ENCODE assay signal across 8 cellular contexts in genomic region chr12:54207539-54208267, GRCh38. TPM values are rescaled to one million over a fixed set of nuclear protein-coding genes. Genes with fewer than 3 reads are reported as not detected.
DNase-seq lines count a peak whose midpoint lies in the region; ATAC-seq and TF ChIP-seq lines count a peak whose summit lies in the region.

No MANE protein-coding gene starts in this region.

- H3K4me1 Mint-ChIP-seq in activated CD4-positive, alpha-beta memory T cell treated with anti-CD3 and anti-CD28 coated beads for 36 hours (ENCODE audit: low read depth) = no peaks in the 10 kb centered on the region

- H3K27ac ChIP-seq in effector memory CD4-positive, alpha-beta T cell (ENCODE audit: insufficient read depth, low read length, poor library complexity, severe bottlenecking) = no peak overlapping the region

- no peaks in the 10 kb centered on the region for H3K36me3 Mint-ChIP-seq in activated CD4-positive, alpha-beta memory T cell treated with anti-CD3 and anti-CD28 coated beads for 36 hours

- TF ChIP-seq CTCF in GM10248 (IDR thresholded peaks at IDR 0.05; ENCODE audit: control extremely low read depth, extremely low read depth, low read depth, missing control alignments) = peak; percentile 99

- H3K4me1 ChIP-seq in effector memory CD4-positive, alpha-beta T cell (ENCODE audit: control insufficient read depth, insufficient read depth, low read length, poor library complexity, severe bottlenecking) = no peaks in the 10 kb centered on the region

- H3K27ac Mint-ChIP-seq in activated CD4-positive, alpha-beta memory T cell treated with anti-CD3 and anti-CD28 coated beads for 36 hours = no peak overlapping the region

- H3K36me3 ChIP-seq in effector memory CD4-positive, alpha-beta T cell (ENCODE audit: control insufficient read depth, insufficient read depth, low read length) = no peaks in the 10 kb centered on the region

- H3K9me3 ChIP-seq in effector memory CD4-positive, alpha-beta T cell (ENCODE audit: control insufficient read depth, low read length) = no peaks in the 10 kb centered on the region

- no peak overlapping the region for H3K4me3 Mint-ChIP-seq in activated CD4-positive, alpha-beta memory T cell treated with anti-CD3 and anti-CD28 coated beads for 36 hours

- H3K27me3 Mint-ChIP-seq in activated CD4-positive, alpha-beta memory T cell treated with anti-CD3 and anti-CD28 coated beads for 36 hours = peaks cover 19% of the 10 kb centered on the region

- ATAC-seq in HG02678 (IDR thresholded peaks at IDR 0.05; ENCODE audit: unreplicated experiment) (peak; percentile 85), GM18520 (IDR thresholded peaks at IDR 0.05; ENCODE audit: unreplicated experiment) (no peak)

- H3K4me3 ChIP-seq in effector memory CD4-positive, alpha-beta T cell (ENCODE audit: insufficient read depth, low read depth, low read length, poor library complexity, severe bottlenecking) = no peak overlapping the region

- DNase-seq in GM10248 (ENCODE audit: extremely low spot score) (peak; percentile 84), NCI-H460 (ENCODE audit: extremely low read depth, low read depth) (peak; percentile 71), mucosa of gallbladder (ENCODE audit: low spot score) (peak; percentile 55)
- peak; percentile 86 for DNase-seq in activated CD4-positive, alpha-beta memory T cell treated with anti-CD3 and anti-CD28 coated beads for 36 hours
- DNase-seq in effector memory CD4-positive, alpha-beta T cell = peak; percentile 49 to 65 (median 55)
- DNase-seq in stimulated activated CD8-positive, alpha-beta memory T cell treated with anti-CD3 and anti-CD28 coated beads, Interleukin-7, amount 100 ng/mL, for 48 hours (ENCODE audit: extremely low read depth in 1 of 2, low read depth in 1 of 2) = peak; percentile 52 to 56

- H3K9me3 Mint-ChIP-seq in activated CD4-positive, alpha-beta memory T cell treated with anti-CD3 and anti-CD28 coated beads for 36 hours = no peaks in the 10 kb centered on the region

- intact Hi-C loops in activated CD4-positive, alpha-beta memory T cell treated with anti-CD3 and anti-CD28 coated beads for 36 hours (cut with micrococcal nuclease) = no loop called here

- CTCF ChIA-PET in GM10248 (lab: Yijun Ruan, JAX) = interaction anchor here (0.6 to 7.9 kb wide), 51 partner anchors 8 to 491 kb away, joined by 3 to 139 read pairs (median 6); partner anchors contain the start of genes COPZ1, HOXC10, HOXC11 and HOXC4
- CTCF ChIA-PET in activated CD4-positive, alpha-beta memory T cell treated with anti-CD3 and anti-CD28 coated beads for 36 hours (lab: Charles Lee) = interaction anchor here (0.6 to 6.8 kb wide), 44 partner anchors 8 to 460 kb away, joined by 3 to 104 read pairs (median 4); partner anchors contain the start of genes COPZ1, HOXC10, HOXC4 and HOXC5

- POLR2A ChIA-PET in GM10248 (lab: Yijun Ruan, JAX) = no interaction called here
- POLR2A ChIA-PET in activated CD4-positive, alpha-beta memory T cell treated with anti-CD3 and anti-CD28 coated beads for 36 hours (lab: Charles Lee) = no interaction called here

- no peaks in the 10 kb centered on the region for H3K27me3 ChIP-seq in effector memory CD4-positive, alpha-beta T cell (replicated peaks; ENCODE audit: control insufficient read depth, insufficient read depth, low read length, poor library complexity, severe bottlenecking)

RNA-seq across cellular contexts. Expression of gene SMUG1, which starts 18.9 kb away (rescaled TPM):
- 44.2 and 49.8 TPM in 2 replicates for total RNA-seq in NCI-H460 (2014; rRNA removed; shearing (Covaris generic))
- 137 and 138 TPM in 2 replicates for polyA plus RNA-seq in NCI-H460 (2014; cell fraction: nucleus; rRNA removed)
- total RNA-seq in activated CD4-positive, alpha-beta memory T cell treated with anti-CD3 and anti-CD28 coated beads for 36 hours = 10 to 100 TPM; 25.3 to 26.4 TPM
- total RNA-seq in mucosa of gallbladder = 29.8 TPM
